ENCODE assay signal across 10 cellular contexts in the genomic region with DNA sequence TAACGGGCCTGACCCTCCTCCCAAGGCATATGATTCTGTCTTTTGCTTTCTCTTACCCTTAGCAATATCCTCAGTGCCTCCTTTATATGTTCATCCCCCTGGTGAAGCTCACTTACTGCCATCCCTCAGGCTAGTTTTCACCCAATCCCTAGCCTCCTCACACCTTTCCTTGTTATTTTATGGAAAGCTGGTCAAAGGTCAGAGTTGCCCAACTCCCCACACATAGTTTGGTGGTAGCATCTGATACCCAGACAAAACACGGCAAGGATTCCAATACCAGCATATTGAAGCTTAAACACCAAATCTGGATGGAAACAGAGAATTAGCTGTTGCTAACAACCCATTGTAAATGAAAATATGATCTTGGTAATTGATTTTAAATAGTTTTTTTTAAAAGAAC.
A peak's percentile ranks its signal among the peaks of the same experiment; 100 is the strongest.
DNase-seq lines count a peak whose midpoint lies in the region; ATAC-seq and TF ChIP-seq lines count a peak whose summit lies in the region.
"Had no signal": no experiment of that assay in that cellular context is flagged by ENCODE, and none has a peak within 500 bp of the region (broad histone marks: within the 10 kb centered on the region; RNA-seq: fewer than 3 reads in every experiment).

No MANE protein-coding gene starts in this region.

- no peak overlapping the region for H3K9ac ChIP-seq in trophoblast cell (ENCODE audit: low read length)

- no peak overlapping the region for H2BK5ac ChIP-seq in trophoblast cell (ENCODE audit: low read depth, low read length, poor library complexity)

- H3K36me3 ChIP-seq in CD4-positive, CD25-positive, alpha-beta regulatory T cell (ENCODE audit: control insufficient read depth, insufficient read depth, low read length), result peaks cover 39% of the 10 kb centered on the region
- no peaks in the 10 kb centered on the region for H3K36me3 ChIP-seq in trophoblast cell (ENCODE audit: control insufficient read depth in 1 of 2, insufficient read depth in 2 of 2, low read length in 2 of 2)
- H3K36me3 ChIP-seq: HAP-1 had no signal

- H3K23ac ChIP-seq in trophoblast cell (ENCODE audit: low read length), result no peak overlapping the region

- no peaks in the 10 kb centered on the region for H3K27me3 Mint-ChIP-seq in CD4-positive, CD25-positive, alpha-beta regulatory T cell

- no peaks in the 10 kb centered on the region for H3K9me3 ChIP-seq in CD4-positive, CD25-positive, alpha-beta regulatory T cell (ENCODE audit: control insufficient read depth in 2 of 2, low read length in 2 of 2)
- peaks cover 2% of the 10 kb centered on the region for H3K9me3 ChIP-seq in trophoblast cell (ENCODE audit: insufficient read depth, low read depth, low read length)
- H3K9me3 ChIP-seq: HAP-1 had no signal

- H3K79me2 ChIP-seq in trophoblast cell (ENCODE audit: control insufficient read depth, insufficient read depth, low read length, poor library complexity), result no peaks in the 10 kb centered on the region

- H3K9me3 Mint-ChIP-seq in CD4-positive, CD25-positive, alpha-beta regulatory T cell, result peaks cover 0 to 5% (median 0%) of the 10 kb centered on the region in 7 donors

- peaks cover 25% of the 10 kb centered on the region for H3K4me1 ChIP-seq in CD4-positive, CD25-positive, alpha-beta regulatory T cell (ENCODE audit: control insufficient read depth, insufficient read depth, low read length, poor library complexity, severe bottlenecking)
- peaks cover 3 to 13% of the 10 kb centered on the region in 2 experiments for H3K4me1 ChIP-seq in trophoblast cell (ENCODE audit: control insufficient read depth in 1 of 2, insufficient read depth in 2 of 2, low read length in 2 of 2)

- no peak overlapping the region for H4K12ac ChIP-seq in trophoblast cell (ENCODE audit: low read depth, low read length)

- H3K4me3 Mint-ChIP-seq in CD4-positive, CD25-positive, alpha-beta regulatory T cell, result no peak overlapping the region

- no CpG with 5 or more reads among the region's 2 CpGs for WGBS in trophoblast cell (ENCODE audit: extremely low coverage, insufficient coverage, insufficient read length)

- H3K79me1 ChIP-seq in trophoblast cell (ENCODE audit: low read length), result peaks cover 6% of the 10 kb centered on the region

- no peak for TF ChIP-seq CTCF in fibroblast of pulmonary artery (IDR thresholded peaks at IDR 0.05; ENCODE audit: low read length, missing control alignments)

- H3K4ac ChIP-seq in trophoblast cell (ENCODE audit: low read depth, low read length), result no peak overlapping the region

- no peak overlapping the region for H2AFZ ChIP-seq in trophoblast cell (ENCODE audit: insufficient read depth, low read length, poor library complexity)

- H4K91ac ChIP-seq in trophoblast cell (ENCODE audit: low read depth, low read length), result no peak overlapping the region

- H3K27ac ChIP-seq in CD4-positive, CD25-positive, alpha-beta regulatory T cell (ENCODE audit: insufficient read depth, low read length, poor library complexity, severe bottlenecking), result no peak overlapping the region
- H3K27ac ChIP-seq in trophoblast cell (ENCODE audit: low read depth, low read length), result no peak overlapping the region

- H4K8ac ChIP-seq in trophoblast cell (ENCODE audit: low read depth, low read length), result no peak overlapping the region

- DNase-seq in CD4-positive, CD25-positive, alpha-beta regulatory T cell, result no peak
- DNase-seq in SK-MEL-5 (ENCODE audit: low read depth, low spot score), result peak; percentile 9
- DNase-seq in fibroblast of pulmonary artery (ENCODE audit: low read depth), result peak; percentile 78
- peak; percentile 90 to 95 for DNase-seq in trophoblast cell
- DNase-seq in germinal center (ENCODE audit: low spot score), result no peak
- DNase-seq in DMS79 treated with DMSO at 0.1 percent for 48 hours (lab: John Stamatoyannopoulos, UW), result no peak
- DNase-seq in dedifferentiated amniotic fluid mesenchymal stem cell (ENCODE audit: extremely low spot score), result no peak
- DNase-seq: NCI-H69 had no signal

- H3K4me2 ChIP-seq in trophoblast cell (ENCODE audit: low read length), result no peak overlapping the region

- H2BK12ac ChIP-seq in trophoblast cell (ENCODE audit: low read length), result peak overlapping the region; percentile 5

- in situ Hi-C loops in SK-MEL-5 (cut with HindIII; ENCODE audit: low pct_unique_long_range_greater_than_20kb, low sequenced_read_pairs), result no loop called here

- no peak overlapping the region for H3K14ac ChIP-seq in trophoblast cell (ENCODE audit: low read length)

- no peak overlapping the region for H3K18ac ChIP-seq in trophoblast cell (ENCODE audit: low read length)

- no peak for ATAC-seq in CD4-positive, CD25-positive, alpha-beta regulatory T cell (ENCODE audit: low read depth in 2 of 2)
- no peak for ATAC-seq in HG03039 (IDR thresholded peaks at IDR 0.05; ENCODE audit: unreplicated experiment)

- H3K4me3 ChIP-seq in CD4-positive, CD25-positive, alpha-beta regulatory T cell (ENCODE audit: low read depth, low read length), result no peak overlapping the region
- H3K4me3 ChIP-seq in fibroblast of pulmonary artery (replicated peaks; ENCODE audit: low read depth, low read length) (peak overlapping the region; percentile 19), trophoblast cell (ENCODE audit: low read depth, low read length) (no peak overlapping the region)
- H3K4me3 ChIP-seq: HAP-1 had no signal

- H3K27me3 ChIP-seq in CD4-positive, CD25-positive, alpha-beta regulatory T cell (ENCODE audit: control insufficient read depth, insufficient read depth, low read length), result no peaks in the 10 kb centered on the region
- no peaks in the 10 kb centered on the region for H3K27me3 ChIP-seq in trophoblast cell (ENCODE audit: insufficient read depth, low read length)

- H3K27ac Mint-ChIP-seq in CD4-positive, CD25-positive, alpha-beta regulatory T cell, result peak overlapping the region; percentile 73 to 86 (median 85)

- H3K4me1 Mint-ChIP-seq in CD4-positive, CD25-positive, alpha-beta regulatory T cell, result peaks cover 53 to 77% (median 64%) of the 10 kb centered on the region in 4 donors

- no peak overlapping the region for H2BK120ac ChIP-seq in trophoblast cell (ENCODE audit: insufficient read depth, low read length, poor library complexity)

- no peak overlapping the region for H2AK5ac ChIP-seq in trophoblast cell (ENCODE audit: low read length)

- H3K36me3 Mint-ChIP-seq in CD4-positive, CD25-positive, alpha-beta regulatory T cell, result peaks cover 53% of the 10 kb centered on the region

Comparison
In these comparisons a context has a peak if more than half of its experiments do, and no peak if none do; other contexts are left out.
1. DNase-seq: peak in SK-MEL-5 (single experiment), fibroblast of pulmonary artery (single experiment) and trophoblast cell (2 of 2); none in CD4-positive, CD25-positive, alpha-beta regulatory T cell (0 of 3), germinal center (single experiment), DMS79 treated with DMSO at 0.1 percent for 48 hours (single experiment) and dedifferentiated amniotic fluid mesenchymal stem cell (single experiment).